In genomic region chr10:87750817-87751216, GRCh38 we compare ENCODE assay signal across 15 cellular contexts.
DNase-seq lines count a peak whose midpoint lies in the region; ATAC-seq lines count a peak whose summit lies in the region.
"Had no signal": no experiment of that assay in that cellular context is flagged by ENCODE, and none has a peak within 500 bp of the region (broad histone marks: within the 10 kb centered on the region; RNA-seq: fewer than 3 reads in every experiment).

No MANE protein-coding gene starts in this region.

- H3K4me3 ChIP-seq in effector memory CD4-positive, alpha-beta T cell (ENCODE audit: insufficient read depth, low read depth, low read length, poor library complexity, severe bottlenecking): no peak overlapping the region
- H3K4me3 ChIP-seq: left ventricle myocardium inferior had no signal

- no peaks in the 10 kb centered on the region for H3K9me3 ChIP-seq in effector memory CD4-positive, alpha-beta T cell (ENCODE audit: control insufficient read depth, low read length)
- H3K9me3 ChIP-seq: left ventricle myocardium inferior had no signal

- ATAC-seq in GM18870 (IDR thresholded peaks at IDR 0.05; ENCODE audit: unreplicated experiment) (peak; percentile 59), GM21381 (IDR thresholded peaks at IDR 0.05; ENCODE audit: unreplicated experiment) (peak; percentile 58), HG03108 (IDR thresholded peaks at IDR 0.05; ENCODE audit: unreplicated experiment) (peak; percentile 62), left colon (peak; percentile 22)
- ATAC-seq: PC-3, T-helper 17 cell had no signal

- H3K27ac ChIP-seq in effector memory CD4-positive, alpha-beta T cell (ENCODE audit: insufficient read depth, low read length, poor library complexity, severe bottlenecking): no peak overlapping the region
- H3K27ac ChIP-seq: HL-60 had no signal

- H3K4me1 ChIP-seq in effector memory CD4-positive, alpha-beta T cell (ENCODE audit: control insufficient read depth, insufficient read depth, low read length, poor library complexity, severe bottlenecking): no peaks in the 10 kb centered on the region
- H3K4me1 ChIP-seq: left ventricle myocardium inferior had no signal

- intact Hi-C loops in left colon (cut with DNase I, micrococcal nuclease): no loop called here

- no peak for DNase-seq in left colon
- no peak for DNase-seq in activated effector memory CD4-positive, alpha-beta T cell treated with anti-CD3 and anti-CD28 coated beads, Interleukin-2, amount 50 U/mL, for 16 hours
- no peak for DNase-seq in NCI-H2171 (lab: John Stamatoyannopoulos, UW)
- DNase-seq in NCI-H1105 treated with DMSO at 0.1 percent for 48 hours (lab: John Stamatoyannopoulos, UW): no peak
- DNase-seq in effector memory CD4-positive, alpha-beta T cell: no peak
- DNase-seq: activated CD4-positive, alpha-beta T cell treated with anti-CD3 and anti-CD28 coated beads for 4 hours; CD4-positive, CD25-positive, alpha-beta regulatory T cell; GF-D8; left ventricle myocardium inferior; PC-3; T-helper 17 cell had no signal

- H3K27me3 ChIP-seq in effector memory CD4-positive, alpha-beta T cell (replicated peaks; ENCODE audit: control insufficient read depth, insufficient read depth, low read length, poor library complexity, severe bottlenecking): no peaks in the 10 kb centered on the region

- peaks cover 10% of the 10 kb centered on the region for H3K36me3 ChIP-seq in effector memory CD4-positive, alpha-beta T cell (ENCODE audit: control insufficient read depth, insufficient read depth, low read length)
